In the genomic region with DNA sequence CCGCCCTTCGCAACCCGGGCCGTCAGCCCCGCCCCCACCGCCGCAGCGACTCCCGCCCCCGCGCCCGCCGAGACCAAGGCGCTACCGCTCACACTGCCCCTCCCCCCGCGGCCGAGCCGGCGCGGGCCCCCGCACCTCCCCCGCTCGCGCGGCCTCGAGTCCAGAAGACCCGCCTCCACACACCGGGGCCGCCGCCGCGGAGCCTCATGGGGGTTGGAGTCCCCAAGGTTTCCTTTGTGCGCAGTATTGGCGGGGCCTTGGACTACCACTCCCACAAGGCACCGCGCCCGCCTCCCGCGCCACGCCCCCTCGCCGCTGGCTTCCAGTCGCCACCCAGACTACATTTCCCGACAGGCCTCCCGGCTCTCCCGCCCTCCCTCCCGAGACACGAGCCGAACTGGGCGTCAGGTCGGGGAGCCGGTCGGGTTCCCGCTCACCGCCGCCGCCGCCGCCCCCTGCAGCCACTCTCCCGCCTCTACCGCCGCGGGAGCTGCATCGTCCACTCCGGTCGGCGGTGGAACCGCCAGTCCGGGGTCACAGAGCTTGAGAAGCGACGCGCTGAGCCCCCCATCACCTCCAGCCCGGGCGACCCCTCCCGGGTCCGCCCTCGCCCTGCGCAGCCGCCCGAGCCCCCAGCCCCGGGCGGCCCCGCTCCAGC, we compare ENCODE assay signal across 1 cellular context.
TF ChIP-seq lines count a peak whose summit lies in the region.

Gene PHF13 (plus strand): TSS at position 371 of the 658 bp plus-strand sequence. CDS start 336 bp downstream, outside the sequence.

TF ChIP-seq in HEK293, 187 proteins besides CTCF, POLR2A, EP300 and RAD21 (continued from another document and continues in another):
- TF ChIP-seq ZNF398 (tag by site-specific recombination; IDR thresholded peaks at IDR 0.05), result peak; percentile 80
- no peak for TF ChIP-seq HOXC10 (CRISPR knock-in tag; IDR thresholded peaks at IDR 0.05)
- TF ChIP-seq GLI2 (tag by site-specific recombination; IDR thresholded peaks at IDR 0.05; ENCODE audit: borderline replicate concordance, low read depth), result no peak
- TF ChIP-seq REST (tag by site-specific recombination; IDR thresholded peaks at IDR 0.05), result no peak
- peak; percentile 72 for TF ChIP-seq KLF17 (tag by site-specific recombination; IDR thresholded peaks at IDR 0.05)
- TF ChIP-seq, protein P1, sequence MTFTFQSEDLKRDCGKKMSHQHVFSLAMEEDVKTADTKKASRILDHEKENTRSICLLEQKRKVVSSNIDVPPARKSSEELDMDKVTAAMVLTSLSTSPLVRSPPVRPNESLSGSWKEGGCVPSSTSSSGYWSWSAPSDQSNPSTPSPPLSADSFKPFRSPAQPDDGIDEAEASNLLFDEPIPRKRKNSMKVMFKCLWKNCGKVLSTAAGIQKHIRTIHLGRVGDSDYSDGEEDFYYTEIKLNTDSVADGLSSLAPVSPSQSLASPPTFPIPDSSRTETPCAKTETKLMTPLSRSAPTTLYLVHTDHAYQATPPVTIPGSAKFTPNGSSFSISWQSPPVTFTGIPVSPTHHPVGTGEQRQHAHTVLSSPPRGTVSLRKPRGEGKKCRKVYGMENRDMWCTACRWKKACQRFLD (tag by site-specific recombination; IDR thresholded peaks at IDR 0.05), result no peak
- peak; percentile 24; the same call in 1 of the 2 replicates for TF ChIP-seq ZNF600 (tag by site-specific recombination; IDR thresholded peaks at IDR 0.05)
- TF ChIP-seq ZNF214 (tag by site-specific recombination; IDR thresholded peaks at IDR 0.05; ENCODE audit: borderline replicate concordance), result no peak
- no peak for TF ChIP-seq IKZF3 (tag by site-specific recombination; IDR thresholded peaks at IDR 0.05)
- no peak for TF ChIP-seq ZNF529 (tag by site-specific recombination; IDR thresholded peaks at IDR 0.05; ENCODE audit: insufficient replicate concordance)
- no peak for TF ChIP-seq ZNF24 (tag by site-specific recombination; IDR thresholded peaks at IDR 0.05)
- TF ChIP-seq ZNF350 (tag by site-specific recombination; IDR thresholded peaks at IDR 0.05), result no peak
- 0 out of 2 replicates have a peak, but pooled peaks have one; percentile 45 for TF ChIP-seq ZNF391 (tag by site-specific recombination; IDR thresholded peaks at IDR 0.05; ENCODE audit: borderline replicate concordance, low read depth)
- no peak for TF ChIP-seq ZSCAN5A (tag by site-specific recombination; IDR thresholded peaks at IDR 0.05)
- TF ChIP-seq ZNF510 (tag by site-specific recombination; IDR thresholded peaks at IDR 0.05; ENCODE audit: insufficient replicate concordance), result no peak
- TF ChIP-seq ZNF555 (tag by site-specific recombination; conservative IDR thresholded peaks at IDR 0.05), result no peak
- TF ChIP-seq ZNF2 (tag by site-specific recombination; IDR thresholded peaks at IDR 0.05), result no peak
- TF ChIP-seq ZNF23 (tag by site-specific recombination; IDR thresholded peaks at IDR 0.05; ENCODE audit: borderline replicate concordance), result no peak
- TF ChIP-seq ZNF561 (tag by site-specific recombination; IDR thresholded peaks at IDR 0.05; ENCODE audit: borderline replicate concordance), result no peak
- TF ChIP-seq ZNF488 (tag by site-specific recombination; IDR thresholded peaks at IDR 0.05), result no peak
- no peak for TF ChIP-seq ZNF362 (tag by site-specific recombination; IDR thresholded peaks at IDR 0.05)
- TF ChIP-seq ZNF521 (tag by site-specific recombination; IDR thresholded peaks at IDR 0.05), result no peak
- no peak for TF ChIP-seq ZNF792 (tag by site-specific recombination; IDR thresholded peaks at IDR 0.05)
- TF ChIP-seq, protein P2, sequence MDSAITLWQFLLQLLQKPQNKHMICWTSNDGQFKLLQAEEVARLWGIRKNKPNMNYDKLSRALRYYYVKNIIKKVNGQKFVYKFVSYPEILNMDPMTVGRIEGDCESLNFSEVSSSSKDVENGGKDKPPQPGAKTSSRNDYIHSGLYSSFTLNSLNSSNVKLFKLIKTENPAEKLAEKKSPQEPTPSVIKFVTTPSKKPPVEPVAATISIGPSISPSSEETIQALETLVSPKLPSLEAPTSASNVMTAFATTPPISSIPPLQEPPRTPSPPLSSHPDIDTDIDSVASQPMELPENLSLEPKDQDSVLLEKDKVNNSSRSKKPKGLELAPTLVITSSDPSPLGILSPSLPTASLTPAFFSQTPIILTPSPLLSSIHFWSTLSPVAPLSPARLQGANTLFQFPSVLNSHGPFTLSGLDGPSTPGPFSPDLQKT (IDR thresholded peaks at IDR 0.05; ENCODE audit: borderline replicate concordance, low read depth, low read length), result no peak
- TF ChIP-seq ZNF133 (tag by site-specific recombination; IDR thresholded peaks at IDR 0.05), result no peak
- 0 out of 2 replicates have a peak, but pooled peaks have one; percentile 40 for TF ChIP-seq YY2 (tag by site-specific recombination; IDR thresholded peaks at IDR 0.05)
- no peak for TF ChIP-seq ZNF37A (tag by site-specific recombination; IDR thresholded peaks at IDR 0.05)
- TF ChIP-seq ZBTB48 (tag by site-specific recombination; IDR thresholded peaks at IDR 0.05), result 0 out of 2 replicates have a peak, but pooled peaks have one; percentile 11
- TF ChIP-seq, protein P3, sequence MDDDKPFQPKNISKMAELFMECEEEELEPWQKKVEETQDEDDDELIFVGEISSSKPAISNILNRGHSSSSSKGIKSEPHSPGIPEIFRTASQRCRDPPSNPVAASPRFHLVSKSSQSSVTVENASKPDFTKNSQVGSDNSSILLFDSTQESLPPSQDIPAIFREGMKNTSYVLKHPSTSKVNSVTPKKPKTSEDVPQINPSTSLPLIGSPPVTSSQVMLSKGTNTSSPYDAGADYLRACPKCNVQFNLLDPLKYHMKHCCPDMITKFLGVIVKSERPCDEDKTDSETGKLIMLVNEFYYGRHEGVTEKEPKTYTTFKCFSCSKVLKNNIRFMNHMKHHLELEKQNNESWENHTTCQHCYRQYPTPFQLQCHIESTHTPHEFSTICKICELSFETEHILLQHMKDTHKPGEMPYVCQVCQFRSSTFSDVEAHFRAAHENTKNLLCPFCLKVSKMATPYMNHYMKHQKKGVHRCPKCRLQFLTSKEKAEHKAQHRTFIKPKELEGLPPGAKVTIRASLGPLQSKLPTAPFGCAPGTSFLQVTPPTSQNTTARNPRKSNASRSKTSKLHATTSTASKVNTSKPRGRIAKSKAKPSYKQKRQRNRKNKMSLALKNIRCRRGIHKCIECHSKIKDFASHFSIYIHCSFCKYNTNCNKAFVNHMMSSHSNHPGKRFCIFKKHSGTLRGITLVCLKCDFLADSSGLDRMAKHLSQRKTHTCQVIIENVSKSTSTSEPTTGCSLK (tag by site-specific recombination; IDR thresholded peaks at IDR 0.05), result no peak
- TF ChIP-seq OVOL3 (tag by site-specific recombination; IDR thresholded peaks at IDR 0.05), result no peak
- TF ChIP-seq ZNF707 (tag by site-specific recombination; IDR thresholded peaks at IDR 0.05), result no peak
- no peak for TF ChIP-seq ZNF830 (tag by site-specific recombination; IDR thresholded peaks at IDR 0.05; ENCODE audit: low read depth)
- no peak for TF ChIP-seq ZNF274 (IDR thresholded peaks at IDR 0.05; ENCODE audit: low read length)
- TF ChIP-seq ZNF274 (tag by site-specific recombination; IDR thresholded peaks at IDR 0.05; ENCODE audit: borderline replicate concordance), result no peak
- no peak for TF ChIP-seq ZNF169 (tag by site-specific recombination; IDR thresholded peaks at IDR 0.05)
- TF ChIP-seq ZFP37 (tag by site-specific recombination; IDR thresholded peaks at IDR 0.05), result no peak
- no peak for TF ChIP-seq ZNF621 (tag by site-specific recombination; IDR thresholded peaks at IDR 0.05)
- TF ChIP-seq, protein P4, sequence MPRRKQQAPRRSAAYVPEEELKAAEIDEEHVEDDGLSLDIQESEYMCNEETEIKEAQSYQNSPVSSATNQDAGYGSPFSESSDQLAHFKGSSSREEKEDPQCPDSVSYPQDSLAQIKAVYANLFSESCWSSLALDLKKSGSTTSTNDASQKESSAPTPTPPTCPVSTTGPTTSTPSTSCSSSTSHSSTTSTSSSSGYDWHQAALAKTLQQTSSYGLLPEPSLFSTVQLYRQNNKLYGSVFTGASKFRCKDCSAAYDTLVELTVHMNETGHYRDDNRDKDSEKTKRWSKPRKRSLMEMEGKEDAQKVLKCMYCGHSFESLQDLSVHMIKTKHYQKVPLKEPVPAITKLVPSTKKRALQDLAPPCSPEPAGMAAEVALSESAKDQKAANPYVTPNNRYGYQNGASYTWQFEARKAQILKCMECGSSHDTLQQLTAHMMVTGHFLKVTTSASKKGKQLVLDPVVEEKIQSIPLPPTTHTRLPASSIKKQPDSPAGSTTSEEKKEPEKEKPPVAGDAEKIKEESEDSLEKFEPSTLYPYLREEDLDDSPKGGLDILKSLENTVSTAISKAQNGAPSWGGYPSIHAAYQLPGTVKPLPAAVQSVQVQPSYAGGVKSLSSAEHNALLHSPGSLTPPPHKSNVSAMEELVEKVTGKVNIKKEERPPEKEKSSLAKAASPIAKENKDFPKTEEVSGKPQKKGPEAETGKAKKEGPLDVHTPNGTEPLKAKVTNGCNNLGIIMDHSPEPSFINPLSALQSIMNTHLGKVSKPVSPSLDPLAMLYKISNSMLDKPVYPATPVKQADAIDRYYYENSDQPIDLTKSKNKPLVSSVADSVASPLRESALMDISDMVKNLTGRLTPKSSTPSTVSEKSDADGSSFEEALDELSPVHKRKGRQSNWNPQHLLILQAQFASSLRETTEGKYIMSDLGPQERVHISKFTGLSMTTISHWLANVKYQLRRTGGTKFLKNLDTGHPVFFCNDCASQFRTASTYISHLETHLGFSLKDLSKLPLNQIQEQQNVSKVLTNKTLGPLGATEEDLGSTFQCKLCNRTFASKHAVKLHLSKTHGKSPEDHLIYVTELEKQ (tag by site-specific recombination; IDR thresholded peaks at IDR 0.05; ENCODE audit: borderline replicate concordance), result no peak
- no peak for TF ChIP-seq HOXD13 (CRISPR knock-in tag; IDR thresholded peaks at IDR 0.05; ENCODE audit: borderline replicate concordance)
- no peak for TF ChIP-seq ZNF184 (tag by site-specific recombination; IDR thresholded peaks at IDR 0.05)
- TF ChIP-seq ZNF121 (tag by site-specific recombination; IDR thresholded peaks at IDR 0.05), result no peak
